8 cellular contexts compared by ENCODE assay signal in the genomic region with DNA sequence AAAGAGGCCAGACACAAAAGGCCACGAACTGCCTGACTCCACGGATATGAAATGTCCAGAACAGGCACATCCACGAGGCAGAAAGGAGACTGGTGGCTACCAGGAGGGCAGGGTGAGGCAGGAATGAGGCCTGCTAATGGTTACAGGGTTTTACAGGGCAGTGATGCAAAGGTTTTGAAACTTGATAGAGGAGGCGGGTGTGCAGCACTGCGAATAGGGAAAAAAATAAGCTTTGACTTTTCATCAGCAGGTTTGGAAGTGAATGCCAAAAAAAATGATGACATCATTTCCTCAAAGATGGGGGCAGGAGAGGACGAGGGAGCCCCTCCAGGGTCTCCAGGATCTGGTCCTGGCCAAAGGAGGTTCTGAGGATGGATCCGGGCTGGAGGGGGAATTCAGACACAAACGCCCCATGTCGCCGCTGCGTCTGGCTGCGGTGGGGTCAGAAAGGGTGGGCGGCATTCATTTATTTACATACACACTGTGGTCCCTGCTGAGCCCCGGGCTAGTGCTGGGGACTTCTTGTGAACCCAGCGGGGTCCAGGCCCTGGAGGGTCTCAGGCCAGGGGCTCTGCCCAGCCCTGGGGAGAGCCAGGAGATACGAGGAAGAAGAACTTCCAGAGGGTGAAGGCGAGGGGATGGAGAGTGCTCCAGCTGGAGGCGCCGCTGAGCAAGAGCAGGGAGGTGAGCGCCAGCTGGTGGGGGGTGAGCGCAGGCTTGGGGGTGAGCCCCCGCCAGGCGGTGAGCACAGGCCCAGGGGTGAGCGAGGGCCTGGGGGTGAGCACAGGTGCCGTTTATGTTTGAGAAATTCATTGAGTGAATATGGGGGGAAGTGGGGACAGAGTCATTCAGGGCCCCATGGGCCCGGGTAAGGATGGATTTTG.
DNase-seq lines count a peak whose midpoint lies in the region; ATAC-seq and TF ChIP-seq lines count a peak whose summit lies in the region.

No MANE protein-coding gene starts in this region.

- no peak overlapping the region for H3K4me3 Mint-ChIP-seq in activated T-helper 17 cell treated with anti-CD3 and anti-CD28 coated beads, Interleukin-2, amount 50 U/mL, for 72 hours

- H3K27me3 Mint-ChIP-seq in activated T-helper 17 cell treated with anti-CD3 and anti-CD28 coated beads, Interleukin-2, amount 50 U/mL, for 72 hours = no peaks in the 10 kb centered on the region

- H3K9ac ChIP-seq in smooth muscle cell (ENCODE audit: low read depth) = no peak overlapping the region

- no peak for TF ChIP-seq POLR2A in heart left ventricle (IDR thresholded peaks at IDR 0.05)
- no peak for TF ChIP-seq POLR2A in thyroid gland (IDR thresholded peaks at IDR 0.05)

- H3K27me3 ChIP-seq in heart left ventricle (no peaks in the 10 kb centered on the region), smooth muscle cell (ENCODE audit: low read depth) (no peaks in the 10 kb centered on the region), thyroid gland (no peaks in the 10 kb centered on the region)

- H3K4me3 ChIP-seq in heart left ventricle = no peak overlapping the region
- no peak overlapping the region for H3K4me3 ChIP-seq in smooth muscle cell
- no peak overlapping the region for H3K4me3 ChIP-seq in thyroid gland (replicated peaks in 1 of 3)

- WGBS in heart left ventricle, 4 donors = 66 to 72% (median 70%) methylated on average over 26 of the region's 26 CpGs
- 76% methylated on average over 26 of the region's 26 CpGs for WGBS in smooth muscle cell (ENCODE audit: low lambda C conversion rate)
- 77 to 90% methylated on average over 26 of the region's 26 CpGs for WGBS in thyroid gland, 2 donors

- intact Hi-C loops in heart left ventricle (cut with DNase I) = loop anchor here in 3 of 10 donors (5.0 to 10.0 kb wide), 3 partner anchors 42 to 117 kb away; no protein-coding TSS in a partner anchor
- intact Hi-C loops in thyroid gland (cut with DNase I) = no loop called here

- ATAC-seq in activated T-helper 17 cell treated with anti-CD3 and anti-CD28 coated beads, Interleukin-2, amount 50 U/mL, for 72 hours (replicated peaks) = no peak
- ATAC-seq in heart left ventricle (peak in 2 of 4 donors; percentile 5 to 37), HG02623 (IDR thresholded peaks at IDR 0.05; ENCODE audit: unreplicated experiment) (no peak), HG03442 (IDR thresholded peaks at IDR 0.05; ENCODE audit: unreplicated experiment) (no peak)

- H3K27ac ChIP-seq in heart left ventricle (peak overlapping the region in 11 of 12 donors; percentile 41 to 79 (median 65)), smooth muscle cell (ENCODE audit: low read depth) (peak overlapping the region; percentile 71), thyroid gland (no peak overlapping the region)

- H3K4me1 ChIP-seq in heart left ventricle = peaks cover 24 to 93% (median 74%) of the 10 kb centered on the region in 12 donors
- peaks cover 18% of the 10 kb centered on the region for H3K4me1 ChIP-seq in smooth muscle cell (ENCODE audit: low read depth)
- H3K4me1 ChIP-seq in thyroid gland = peaks cover 33 to 44% of the 10 kb centered on the region in 2 donors

- peaks cover 0 to 17% (median 10%) of the 10 kb centered on the region in 9 donors for H3K36me3 ChIP-seq in heart left ventricle
- H3K36me3 ChIP-seq in smooth muscle cell (ENCODE audit: low read depth) = no peaks in the 10 kb centered on the region
- peaks cover 10% of the 10 kb centered on the region in 2 donors for H3K36me3 ChIP-seq in thyroid gland

- H4K20me1 ChIP-seq in smooth muscle cell (ENCODE audit: low read depth) = peaks cover 100% of the 10 kb centered on the region

- peaks cover 96% of the 10 kb centered on the region for H3K79me2 ChIP-seq in smooth muscle cell (ENCODE audit: low read depth)

- H3F3A ChIP-seq in smooth muscle cell (ENCODE audit: low read depth) = peaks cover 1% of the 10 kb centered on the region

- H3K9me3 ChIP-seq in heart left ventricle (no peaks in the 10 kb centered on the region), smooth muscle cell (replicated peaks; ENCODE audit: low read depth) (no peaks in the 10 kb centered on the region), thyroid gland (no peaks in the 10 kb centered on the region)

- H3K4me1 Mint-ChIP-seq in activated T-helper 17 cell treated with anti-CD3 and anti-CD28 coated beads, Interleukin-2, amount 50 U/mL, for 72 hours = peaks cover 33% of the 10 kb centered on the region

- peak; percentile 6 for TF ChIP-seq CTCF in GM12873 (IDR thresholded peaks at IDR 0.05; ENCODE audit: insufficient read depth, low read depth, low read length, missing control alignments)
- TF ChIP-seq CTCF in heart left ventricle (IDR thresholded peaks at IDR 0.05) = peak in 1 of 12 donors; percentile 24
- peak; percentile 6 for TF ChIP-seq CTCF in smooth muscle cell (IDR thresholded peaks at IDR 0.05; ENCODE audit: borderline replicate concordance, insufficient read depth, poor library complexity, severe bottlenecking)
- TF ChIP-seq CTCF in thyroid gland (IDR thresholded peaks at IDR 0.05) = no peak

- H3K27ac Mint-ChIP-seq in activated T-helper 17 cell treated with anti-CD3 and anti-CD28 coated beads, Interleukin-2, amount 50 U/mL, for 72 hours = peak overlapping the region; percentile 53

- H3K36me3 Mint-ChIP-seq in activated T-helper 17 cell treated with anti-CD3 and anti-CD28 coated beads, Interleukin-2, amount 50 U/mL, for 72 hours (ENCODE audit: low read depth) = peaks cover 3% of the 10 kb centered on the region

- no peaks in the 10 kb centered on the region for H3K9me3 Mint-ChIP-seq in activated T-helper 17 cell treated with anti-CD3 and anti-CD28 coated beads, Interleukin-2, amount 50 U/mL, for 72 hours

- DNase-seq in heart left ventricle (peak in 1 of 5 donors; percentile 66), smooth muscle cell (lab: John Stamatoyannopoulos, UW; ENCODE audit: unreplicated experiment) (no peak), thyroid gland (no peak), NCI-H774 (lab: John Stamatoyannopoulos, UW) (no peak)

- peak overlapping the region; percentile 39 for H3K4me2 ChIP-seq in smooth muscle cell

- H2AFZ ChIP-seq in smooth muscle cell (ENCODE audit: low read depth) = no peak overlapping the region

Comparison
In these comparisons a context has a peak if more than half of its experiments do, and no peak if none do; other contexts are left out.
1. CTCF ChIP-seq: peak in GM12873 (single experiment) and smooth muscle cell (single experiment); none in thyroid gland (0 of 6).
2. H3K27ac ChIP-seq: peak in heart left ventricle (11 of 12) and smooth muscle cell (single experiment); none in thyroid gland (0 of 3).